Comparison of ENCODE assay signal across 1 cellular context in genomic region chr17:19507673-19508326, GRCh38.
A peak's percentile ranks its signal among the peaks of the same experiment; 100 is the strongest.
TF ChIP-seq lines count a peak whose summit lies in the region.

No MANE protein-coding gene starts in this region.

TF ChIP-seq in HEK293, 187 proteins besides CTCF, POLR2A, EP300 and RAD21 (continued from another document and continues in another):
- peak; percentile 86 for TF ChIP-seq INSM2 (tag by site-specific recombination; IDR thresholded peaks at IDR 0.05)
- no peak for TF ChIP-seq ZNF510 (tag by site-specific recombination; IDR thresholded peaks at IDR 0.05; ENCODE audit: insufficient replicate concordance)
- peak; percentile 95 for TF ChIP-seq ZBTB8A (tag by site-specific recombination; IDR thresholded peaks at IDR 0.05)
- no peak for TF ChIP-seq ZNF555 (tag by site-specific recombination; conservative IDR thresholded peaks at IDR 0.05)
- TF ChIP-seq EGR2 (tag by site-specific recombination; IDR thresholded peaks at IDR 0.05; ENCODE audit: low read depth) = no peak
- TF ChIP-seq KLF7 (tag by site-specific recombination; IDR thresholded peaks at IDR 0.05; ENCODE audit: borderline replicate concordance) = peak; percentile 78
- peak; percentile 58; the same call in 1 of the 2 replicates for TF ChIP-seq ZNF423 (tag by site-specific recombination; IDR thresholded peaks at IDR 0.05)
- peak; percentile 51; the same call in 1 of the 2 replicates for TF ChIP-seq SP3 (tag by site-specific recombination; IDR thresholded peaks at IDR 0.05)
- TF ChIP-seq WT1 (tag by site-specific recombination; IDR thresholded peaks at IDR 0.05) = peak; percentile 42; the same call in 1 of the 2 replicates
- TF ChIP-seq TSHZ1 (tag by site-specific recombination; IDR thresholded peaks at IDR 0.05; ENCODE audit: borderline replicate concordance) = peak; percentile 43; the same call in 1 of the 2 replicates
- no peak for TF ChIP-seq SCRT1 (tag by site-specific recombination; IDR thresholded peaks at IDR 0.05; ENCODE audit: borderline replicate concordance)
- no peak for TF ChIP-seq ZNF585B (tag by site-specific recombination; IDR thresholded peaks at IDR 0.05)
- peak; percentile 79; the same call in 1 of the 2 replicates for TF ChIP-seq TRIM28 (IDR thresholded peaks at IDR 0.05; ENCODE audit: borderline replicate concordance, low read length)
- no peak for TF ChIP-seq HOXC10 (CRISPR knock-in tag; IDR thresholded peaks at IDR 0.05)
- TF ChIP-seq ZNF24 (tag by site-specific recombination; IDR thresholded peaks at IDR 0.05) = peak; percentile 93
- TF ChIP-seq ZNF623 (tag by site-specific recombination; IDR thresholded peaks at IDR 0.05) = peak; percentile 31; the same call in 1 of the 2 replicates
- TF ChIP-seq ZNF664 (tag by site-specific recombination; IDR thresholded peaks at IDR 0.05) = peak; percentile 64; the same call in 1 of the 2 replicates
- peak; percentile 51; the same call in 1 of the 2 replicates for TF ChIP-seq ZNF223 (tag by site-specific recombination; IDR thresholded peaks at IDR 0.05)
- no peak for TF ChIP-seq TCF7L2 (IDR thresholded peaks at IDR 0.05; ENCODE audit: borderline replicate concordance, low read depth, low read length)
- peak; percentile 25; the same call in 1 of the 2 replicates for TF ChIP-seq ZBTB7A (tag by site-specific recombination; IDR thresholded peaks at IDR 0.05; ENCODE audit: low read depth)
- peak; percentile 45; the same call in 1 of the 2 replicates for TF ChIP-seq PBX3 (CRISPR knock-in tag; IDR thresholded peaks at IDR 0.05)
- no peak for TF ChIP-seq ZNF560 (tag by site-specific recombination; IDR thresholded peaks at IDR 0.05; ENCODE audit: borderline replicate concordance)
- 0 out of 2 replicates have a peak, but pooled peaks have one; percentile 52 for TF ChIP-seq ZNF704 (tag by site-specific recombination; IDR thresholded peaks at IDR 0.05)
- TF ChIP-seq ZNF366 (tag by site-specific recombination; conservative IDR thresholded peaks at IDR 0.05) = peak; percentile 81
- peak; percentile 90 for TF ChIP-seq ZNF580 (tag by site-specific recombination; IDR thresholded peaks at IDR 0.05)
- TF ChIP-seq ZFP41 (tag by site-specific recombination; IDR thresholded peaks at IDR 0.05; ENCODE audit: borderline replicate concordance) = no peak
- TF ChIP-seq YY2 (tag by site-specific recombination; IDR thresholded peaks at IDR 0.05) = peak; percentile 74
- peak; percentile 43 for TF ChIP-seq ZBTB26 (tag by site-specific recombination; optimal IDR thresholded peaks at IDR 0.05)
- TF ChIP-seq ZNF792 (tag by site-specific recombination; IDR thresholded peaks at IDR 0.05) = 0 out of 2 replicates have a peak, but pooled peaks have one; percentile 5
- no peak for TF ChIP-seq ZNF239 (tag by site-specific recombination; IDR thresholded peaks at IDR 0.05)
- 0 out of 2 replicates have a peak, but pooled peaks have one; percentile 25 for TF ChIP-seq KLF1 (tag by site-specific recombination; IDR thresholded peaks at IDR 0.05)
- TF ChIP-seq ZSCAN30 (tag by site-specific recombination; IDR thresholded peaks at IDR 0.05) = peak; percentile 70; the same call in 1 of the 2 replicates
- TF ChIP-seq GLI2 (tag by site-specific recombination; IDR thresholded peaks at IDR 0.05; ENCODE audit: borderline replicate concordance, low read depth) = no peak
- TF ChIP-seq ZNF266 (tag by site-specific recombination; IDR thresholded peaks at IDR 0.05; ENCODE audit: low read depth) = no peak
- TF ChIP-seq ZIC2 (tag by site-specific recombination; IDR thresholded peaks at IDR 0.05) = peak; percentile 74; the same call in 1 of the 2 replicates
- peak; percentile 81 for TF ChIP-seq PRDM10 (tag by site-specific recombination; IDR thresholded peaks at IDR 0.05)
- no peak for TF ChIP-seq ZNF48 (tag by site-specific recombination; IDR thresholded peaks at IDR 0.05)
- TF ChIP-seq ZNF548 (tag by site-specific recombination; IDR thresholded peaks at IDR 0.05) = no peak
- TF ChIP-seq ZFP69B (tag by site-specific recombination; IDR thresholded peaks at IDR 0.05) = peak; percentile 58
- TF ChIP-seq ZNF660 (tag by site-specific recombination; IDR thresholded peaks at IDR 0.05) = peak; percentile 97
- no peak for TF ChIP-seq ZNF221 (tag by site-specific recombination; IDR thresholded peaks at IDR 0.05; ENCODE audit: borderline replicate concordance)
- TF ChIP-seq ZBTB48 (tag by site-specific recombination; IDR thresholded peaks at IDR 0.05) = peak; percentile 87
- peak; percentile 50; the same call in 1 of the 2 replicates for TF ChIP-seq REST (tag by site-specific recombination; IDR thresholded peaks at IDR 0.05)
- TF ChIP-seq ZNF777 (tag by site-specific recombination; IDR thresholded peaks at IDR 0.05; ENCODE audit: borderline replicate concordance) = peak; percentile 87; the same call in 1 of the 2 replicates
- no peak for TF ChIP-seq PRDM1 (tag by site-specific recombination; IDR thresholded peaks at IDR 0.05)
- no peak for TF ChIP-seq ZBTB1 (tag by site-specific recombination; IDR thresholded peaks at IDR 0.05)
- TF ChIP-seq ZNF391 (tag by site-specific recombination; IDR thresholded peaks at IDR 0.05; ENCODE audit: borderline replicate concordance, low read depth) = peak; percentile 94
- peak; percentile 88 for TF ChIP-seq ZNF639 (tag by site-specific recombination; IDR thresholded peaks at IDR 0.05)
